Comparison of ENCODE assay signal across 34 cellular contexts in the genomic region with DNA sequence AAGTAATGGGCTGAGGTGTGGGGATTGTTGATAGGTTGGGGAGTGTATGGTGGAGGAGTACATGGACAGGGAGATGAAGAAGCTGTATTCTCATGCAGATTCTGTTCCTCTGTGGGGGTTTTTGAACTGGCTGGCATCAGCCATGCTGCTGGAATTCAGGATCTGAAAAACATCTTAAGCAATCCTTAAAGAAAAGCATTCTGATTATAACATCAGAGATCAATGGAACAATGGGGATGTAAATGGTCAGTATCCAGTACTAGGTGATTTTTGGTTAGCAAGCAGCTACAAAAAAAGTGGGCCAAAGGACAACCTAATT.
"Had no signal": no experiment of that assay in that cellular context is flagged by ENCODE, and none has a peak within 500 bp of the region (broad histone marks: within the 10 kb centered on the region; RNA-seq: fewer than 3 reads in every experiment).

No MANE protein-coding gene starts in this region.

- H3K36me3 ChIP-seq: breast epithelium, gastrocnemius medialis, ovary, sigmoid colon, thoracic aorta, uterus, WERI-Rb-1 had no signal

- H3K27ac Mint-ChIP-seq: activated CD4-positive, alpha-beta memory T cell treated with anti-CD3 and anti-CD28 coated beads, Interleukin-2, amount 10 ng/mL, durations not matched to agents 7 days and 5 days; activated CD4-positive, alpha-beta T cell treated with anti-CD3 and anti-CD28 coated beads, Interleukin-2, amount 10 ng/mL, durations not matched to agents 24 days and 14 days; activated naive CD4-positive, alpha-beta T cell treated with anti-CD3 and anti-CD28 coated beads, Interleukin-2, amount 50 U/mL, for 24 hours; activated naive CD8-positive, alpha-beta T cell treated with anti-CD3 and anti-CD28 coated beads, Interleukin-2, amount 50 U/mL, for 24 hours; activated T-cell treated with anti-CD3 and anti-CD28 coated beads, Interleukin-2, amount 50 U/mL, for 24 hours; activated T-helper 17 cell treated with anti-CD3 and anti-CD28 coated beads, Interleukin-2, amount 50 U/mL, for 72 hours; dendritic cell treated with granulocyte-macrophage colony-stimulating factor and Interleukin-4, amounts not matched to agents 40 ng/mL and 50 ng/mL, for 4 days; immature natural killer cell; nephron; progenitor cell of endocrine pancreas; stimulated activated effector memory CD8-positive, alpha-beta T cell treated with anti-CD3 and anti-CD28 coated beads, Interleukin-12 subunit alpha, Interleukin-12 subunit beta, amount 100 ng/mL, for 72 hours; stimulated activated naive CD8-positive, alpha-beta T cell treated with anti-CD3 and anti-CD28 coated beads, Interleukin-15, Interleukin-2, amounts not matched to agents 100 ng/mL and 50 ng/mL, for 24 hours; T-helper 2 cell treated with Interferon-gamma antibody and Interleukin-4, amounts not matched to agents 5 μg/mL and 100 μg/mL, for 36 hours had no signal

- H3K27me3 ChIP-seq: breast epithelium, gastrocnemius medialis, ovary, sigmoid colon, uterus had no signal

- H3K4me3 Mint-ChIP-seq: activated CD4-positive, alpha-beta memory T cell treated with anti-CD3 and anti-CD28 coated beads, Interleukin-2, amount 10 ng/mL, durations not matched to agents 7 days and 5 days; activated CD4-positive, alpha-beta T cell treated with anti-CD3 and anti-CD28 coated beads, Interleukin-2, amount 10 ng/mL, durations not matched to agents 24 days and 14 days; activated naive CD4-positive, alpha-beta T cell treated with anti-CD3 and anti-CD28 coated beads, Interleukin-2, amount 50 U/mL, for 24 hours; activated naive CD8-positive, alpha-beta T cell treated with anti-CD3 and anti-CD28 coated beads, Interleukin-2, amount 50 U/mL, for 24 hours; activated T-cell treated with anti-CD3 and anti-CD28 coated beads, Interleukin-2, amount 50 U/mL, for 24 hours; activated T-helper 17 cell treated with anti-CD3 and anti-CD28 coated beads, Interleukin-2, amount 50 U/mL, for 72 hours; central memory CD8-positive, alpha-beta T cell; dendritic cell treated with granulocyte-macrophage colony-stimulating factor and Interleukin-4, amounts not matched to agents 40 ng/mL and 50 ng/mL, for 4 days; immature natural killer cell; nephron; stimulated activated effector memory CD8-positive, alpha-beta T cell treated with anti-CD3 and anti-CD28 coated beads, Interleukin-12 subunit alpha, Interleukin-12 subunit beta, amount 100 ng/mL, for 72 hours; stimulated activated naive CD8-positive, alpha-beta T cell treated with anti-CD3 and anti-CD28 coated beads, Interleukin-15, Interleukin-2, amounts not matched to agents 100 ng/mL and 50 ng/mL, for 24 hours; T-helper 2 cell treated with Interferon-gamma antibody and Interleukin-4, amounts not matched to agents 5 μg/mL and 100 μg/mL, for 36 hours had no signal

- H3K4me1 ChIP-seq: breast epithelium, gastrocnemius medialis, sigmoid colon, uterus had no signal

- DNase-seq: activated CD4-positive, alpha-beta memory T cell treated with anti-CD3 and anti-CD28 coated beads, Interleukin-2, amount 10 ng/mL, durations not matched to agents 7 days and 5 days; activated CD4-positive, alpha-beta T cell treated with anti-CD3 and anti-CD28 coated beads, Interleukin-2, amount 10 ng/mL, durations not matched to agents 24 days and 14 days; activated CD4-positive, CD25-positive, alpha-beta regulatory T cell treated with anti-CD3 and anti-CD28 coated beads, Interleukin-2, amount 50 U/mL, for 72 hours; activated CD8-positive, alpha-beta memory T cell treated with anti-CD3 and anti-CD28 coated beads, Interleukin-2, amount 50 U/mL, for 48 hours; activated gamma-delta T cell treated with Interleukin-2 at 50 U/mL for 16 hours; activated naive CD8-positive, alpha-beta T cell treated with anti-CD3 and anti-CD28 coated beads, Interleukin-2, amount 50 U/mL, for 24 hours; activated T-cell treated with anti-CD3 and anti-CD28 coated beads, Interleukin-2, amount 50 U/mL, for 24 hours; gastrocnemius medialis; glutamatergic neuron; immature natural killer cell; kidney; left colon; mammary epithelial cell; ovary; retina; sigmoid colon; small intestine; stimulated activated CD4-positive, alpha-beta T cell treated with anti-CD3 and anti-CD28 coated beads, Interleukin-4, amount 100 ng/mL, for 24 hours; T-helper 1 cell; trophoblast cell; uterus; WERI-Rb-1 had no signal

- H3K9me3 ChIP-seq: gastrocnemius medialis, ovary, thoracic aorta, uterus had no signal

- H3K27me3 Mint-ChIP-seq: activated CD4-positive, alpha-beta memory T cell treated with anti-CD3 and anti-CD28 coated beads, Interleukin-2, amount 10 ng/mL, durations not matched to agents 7 days and 5 days; activated CD4-positive, alpha-beta T cell treated with anti-CD3 and anti-CD28 coated beads, Interleukin-2, amount 10 ng/mL, durations not matched to agents 24 days and 14 days; activated naive CD4-positive, alpha-beta T cell treated with anti-CD3 and anti-CD28 coated beads, Interleukin-2, amount 50 U/mL, for 24 hours; activated naive CD8-positive, alpha-beta T cell treated with anti-CD3 and anti-CD28 coated beads, Interleukin-2, amount 50 U/mL, for 24 hours; dendritic cell treated with granulocyte-macrophage colony-stimulating factor and Interleukin-4, amounts not matched to agents 40 ng/mL and 50 ng/mL, for 4 days; stimulated activated naive CD8-positive, alpha-beta T cell treated with anti-CD3 and anti-CD28 coated beads, Interleukin-15, Interleukin-2, amounts not matched to agents 100 ng/mL and 50 ng/mL, for 24 hours had no signal

- H3K27ac ChIP-seq: breast epithelium, epithelial cell of prostate, gastrocnemius medialis, ovary, sigmoid colon, thoracic aorta, uterus, WERI-Rb-1 had no signal

- H3K36me3 Mint-ChIP-seq: activated naive CD4-positive, alpha-beta T cell treated with anti-CD3 and anti-CD28 coated beads, Interleukin-2, amount 50 U/mL, for 24 hours; immature natural killer cell; stimulated activated effector memory CD8-positive, alpha-beta T cell treated with anti-CD3 and anti-CD28 coated beads, Interleukin-12 subunit alpha, Interleukin-12 subunit beta, amount 100 ng/mL, for 72 hours had no signal

- H3K4me1 Mint-ChIP-seq: activated CD4-positive, alpha-beta memory T cell treated with anti-CD3 and anti-CD28 coated beads, Interleukin-2, amount 10 ng/mL, durations not matched to agents 7 days and 5 days; activated CD4-positive, alpha-beta T cell treated with anti-CD3 and anti-CD28 coated beads, Interleukin-2, amount 10 ng/mL, durations not matched to agents 24 days and 14 days; activated naive CD4-positive, alpha-beta T cell treated with anti-CD3 and anti-CD28 coated beads, Interleukin-2, amount 50 U/mL, for 24 hours; activated naive CD8-positive, alpha-beta T cell treated with anti-CD3 and anti-CD28 coated beads, Interleukin-2, amount 50 U/mL, for 24 hours; activated T-helper 17 cell treated with anti-CD3 and anti-CD28 coated beads, Interleukin-2, amount 50 U/mL, for 72 hours; central memory CD8-positive, alpha-beta T cell; immature natural killer cell; nephron; stimulated activated effector memory CD8-positive, alpha-beta T cell treated with anti-CD3 and anti-CD28 coated beads, Interleukin-12 subunit alpha, Interleukin-12 subunit beta, amount 100 ng/mL, for 72 hours had no signal

- ATAC-seq: activated naive CD8-positive, alpha-beta T cell treated with anti-CD3 and anti-CD28 coated beads, Interleukin-2, amount 50 U/mL, for 24 hours; activated T-helper 17 cell treated with anti-CD3 and anti-CD28 coated beads, Interleukin-2, amount 50 U/mL, for 72 hours; gastrocnemius medialis; left colon; stimulated activated effector memory CD8-positive, alpha-beta T cell treated with anti-CD3 and anti-CD28 coated beads, Interleukin-12 subunit alpha, Interleukin-12 subunit beta, amount 100 ng/mL, for 72 hours had no signal

- H3K4me3 ChIP-seq: breast epithelium, gastrocnemius medialis, ovary, sigmoid colon, thoracic aorta, uterus had no signal
